13 cellular contexts compared by ENCODE assay signal in genomic region chr11:47236482-47236881, GRCh38. TPM values are rescaled to one million over a fixed set of nuclear protein-coding genes. Genes with fewer than 3 reads are reported as not detected.
DNase-seq lines count a peak whose midpoint lies in the region; ATAC-seq, FAIRE-seq and TF ChIP-seq lines count a peak whose summit lies in the region.
"Had no signal": no experiment of that assay in that cellular context is flagged by ENCODE, and none has a peak within 500 bp of the region (broad histone marks: within the 10 kb centered on the region; RNA-seq: fewer than 3 reads in every experiment).

No MANE protein-coding gene starts in this region.

- no peak for TF ChIP-seq RAD21 in A549 (conservative IDR thresholded peaks at IDR 0.05 in 1 of 2, IDR thresholded peaks at IDR 0.05 in 1 of 2)

- no peaks in the 10 kb centered on the region for H3K27me3 Mint-ChIP-seq in effector memory CD8-positive, alpha-beta T cell

- POLR2A ChIA-PET in A549 (lab: Yijun Ruan, JAX): interaction anchor here (0.9 to 3.4 kb wide), 3 partner anchors 10 to 22 kb away, joined by 3 to 34 read pairs (median 6); partner anchors contain the start of genes ACP2 and DDB2

- H3K4me3 ChIP-seq in A549 (no peak overlapping the region), kidney (ENCODE audit: low read length in 2 of 2) (no peak overlapping the region), upper lobe of left lung (no peak overlapping the region)
- H3K4me3 ChIP-seq: coronary artery had no signal

- peaks cover 48% of the 10 kb centered on the region for H3K4me1 ChIP-seq in A549
- no peaks in the 10 kb centered on the region for H3K4me1 ChIP-seq in kidney (ENCODE audit: control insufficient read depth in 1 of 2, insufficient read depth in 1 of 2, low read depth in 1 of 2, low read length in 2 of 2)
- H3K4me1 ChIP-seq in upper lobe of left lung: peaks cover 0 to 5% (median 0%) of the 10 kb centered on the region in 4 donors

- H3K27me3 ChIP-seq in upper lobe of left lung: no peaks in the 10 kb centered on the region

- H3K27ac Mint-ChIP-seq in effector memory CD8-positive, alpha-beta T cell: peak overlapping the region; percentile 75 to 88

- H3K9ac ChIP-seq in kidney (ENCODE audit: low read length in 2 of 2): no peak overlapping the region

- TF ChIP-seq POLR2A in A549 (IDR thresholded peaks at IDR 0.05; ENCODE audit: low read length) (no peak), upper lobe of left lung (IDR thresholded peaks at IDR 0.05) (no peak)

- H3K4me1 Mint-ChIP-seq in effector memory CD8-positive, alpha-beta T cell (ENCODE audit: low read depth in 2 of 2): peaks cover 7 to 8% of the 10 kb centered on the region in 2 donors

- intact Hi-C loops in kidney (cut with DNase I): no loop called here

- FAIRE-seq in A549 (lab: Jason Lieb, UNC): no peak
- no peak for FAIRE-seq in kidney (lab: Jason Lieb, UNC)

- peaks cover 45% of the 10 kb centered on the region for H3K36me3 Mint-ChIP-seq in effector memory CD8-positive, alpha-beta T cell (ENCODE audit: insufficient read depth)

- no peak overlapping the region for H3K4me3 Mint-ChIP-seq in effector memory CD8-positive, alpha-beta T cell

- H3K36me3 ChIP-seq in kidney (ENCODE audit: control insufficient read depth in 1 of 2, insufficient read depth in 2 of 2, low read length in 2 of 2) (peaks cover 9 to 18% of the 10 kb centered on the region in 2 donors), upper lobe of left lung (peaks cover 18 to 45% (median 31%) of the 10 kb centered on the region in 4 donors)

- ATAC-seq in A549 (no peak), HG02571 (IDR thresholded peaks at IDR 0.05; ENCODE audit: unreplicated experiment) (no peak), upper lobe of left lung (ENCODE audit: low FRiP score in 2 of 2) (no peak)
- no peak for ATAC-seq in effector memory CD8-positive, alpha-beta T cell (replicated peaks)

- CTCF ChIA-PET in A549 (lab: Yijun Ruan, JAX): interaction anchor here (1.0 to 8.8 kb wide), 7 partner anchors 7 to 118 kb away, joined by 3 to 101 read pairs (median 47); partner anchors contain the start of genes ARFGAP2, DDB2 and NR1H3

- TF ChIP-seq EP300 in A549 (IDR thresholded peaks at IDR 0.05) (no peak), upper lobe of left lung (IDR thresholded peaks at IDR 0.05) (no peak)

- DNase-seq in A549 (ENCODE audit: low read depth in 1 of 2, low spot score in 1 of 2) (no peak), DMS53 treated with DMSO at 0.1 percent for 48 hours (lab: John Stamatoyannopoulos, UW; ENCODE audit: unreplicated experiment) (peak; percentile 29), SHP77 treated with DMSO at 0.1 percent for 48 hours (lab: John Stamatoyannopoulos, UW) (peak; percentile 39), kidney (no peak), upper lobe of left lung (no peak), ecto neural progenitor cell (ENCODE audit: low spot score) (no peak)
- DNase-seq in effector memory CD8-positive, alpha-beta T cell: no peak
- DNase-seq: activated CD8-positive, alpha-beta memory T cell treated with anti-CD3 and anti-CD28 coated beads, Interleukin-2, amount 50 U/mL, for 4 hours; COR-L47; hypothalamus; NCI-H1930 had no signal

- WGBS in A549 (ENCODE audit: missing lambda C conversion rate): 56% methylated on average over 5 of the region's 5 CpGs
- 80 to 86% methylated on average over 5 of the region's 5 CpGs for WGBS in upper lobe of left lung, 2 donors

- no peaks in the 10 kb centered on the region for H3K9me3 Mint-ChIP-seq in effector memory CD8-positive, alpha-beta T cell

- H3K27ac ChIP-seq in A549 (peak overlapping the region; percentile 79 to 89), kidney (ENCODE audit: low read depth in 2 of 2, low read length in 2 of 2) (no peak overlapping the region), upper lobe of left lung (no peak overlapping the region)
- H3K27ac ChIP-seq: coronary artery had no signal

- TF ChIP-seq CTCF in A549 (IDR thresholded peaks at IDR 0.05) (no peak), kidney (IDR thresholded peaks at IDR 0.05; ENCODE audit: borderline replicate concordance, extremely low read depth, insufficient read depth) (no peak), upper lobe of left lung (IDR thresholded peaks at IDR 0.05) (no peak)

- peak overlapping the region; percentile 79 for H3K4me2 ChIP-seq in A549

- H3K9me3 ChIP-seq in A549: no peaks in the 10 kb centered on the region
- no peaks in the 10 kb centered on the region for H3K9me3 ChIP-seq in kidney (ENCODE audit: control insufficient read depth in 1 of 2, low read length in 2 of 2)
- no peaks in the 10 kb centered on the region for H3K9me3 ChIP-seq in upper lobe of left lung

TF ChIP-seq in A549, 52 proteins besides CTCF, POLR2A, EP300 and RAD21:
- TF ChIP-seq RCOR1 (IDR thresholded peaks at IDR 0.05; ENCODE audit: low read depth, low read length) (no peak), BHLHE40 (IDR thresholded peaks at IDR 0.05; ENCODE audit: low read depth, low read length) (no peak), ESRRA (IDR thresholded peaks at IDR 0.05; ENCODE audit: borderline replicate concordance, low read length) (no peak), JUN (IDR thresholded peaks at IDR 0.05) (0 out of 5 replicates have a peak, but pooled peaks of 1 of the 2 experiments have one; percentile 11)

RNA-seq across cellular contexts. Expression of gene ACP2, which starts 12.1 kb away (rescaled TPM):
- 13.6 and 17.7 TPM in 2 replicates for polyA plus RNA-seq in A549 (2011; rRNA removed)
- 13.2 and 16.7 TPM in 2 replicates for polyA plus RNA-seq in A549 (2012; cell fraction: cytosol; rRNA removed)
- polyA plus RNA-seq in A549 (2012; cell fraction: nucleus; rRNA removed): 41.3 and 54.2 TPM in 2 replicates
- 17.5 to 19.8 TPM (median 19.7 TPM) in 3 replicates for polyA plus RNA-seq in A549 (2017; fragmentation: RNase III; extraction: RNeasy Plus Mini Kit Qiagen cat#74134 plus additional on column Dnase treatment)
- 31.5 and 32.3 TPM in 2 replicates for polyA minus RNA-seq in A549 (2011; rRNA and poly(A)+ RNA removed)
- 45.1 TPM for total RNA-seq in kidney
- 72.7 TPM for polyA plus RNA-seq in kidney (ENCODE audit: insufficient read depth, low read depth, low replicate concordance)
- total RNA-seq in upper lobe of left lung: 10 to 100 TPM; 37.0 to 78.6 (median 46.5) TPM

RNA-seq across cellular contexts. Expression of gene NR1H3, which starts 21.3 kb away (rescaled TPM):
- 18.7 and 28.6 TPM in 2 replicates for polyA plus RNA-seq in A549 (2011; rRNA removed)
- 22.5 and 24.9 TPM in 2 replicates for polyA plus RNA-seq in A549 (2012; cell fraction: cytosol; rRNA removed)
- polyA plus RNA-seq in A549 (2012; cell fraction: nucleus; rRNA removed): 34.0 and 37.3 TPM in 2 replicates
- 10.6 to 18.4 TPM (median 14.5 TPM) in 3 replicates for polyA plus RNA-seq in A549 (2017; fragmentation: RNase III; extraction: RNeasy Plus Mini Kit Qiagen cat#74134 plus additional on column Dnase treatment)
- 36.7 and 43.1 TPM in 2 replicates for polyA minus RNA-seq in A549 (2011; rRNA and poly(A)+ RNA removed)
- 27.9 TPM for total RNA-seq in kidney
- polyA plus RNA-seq in kidney (ENCODE audit: insufficient read depth, low read depth, low replicate concordance): 73.8 TPM
- total RNA-seq in upper lobe of left lung: 100 to 1,000 TPM in 2 of 6 donors, 10 to 100 TPM in 4; 37.3 to 367 (median 49.2) TPM

RNA-seq across cellular contexts. Expression of gene DDB2, which starts 21.7 kb away (rescaled TPM):
- 96.2 and 103 TPM in 2 replicates for polyA plus RNA-seq in A549 (2011; rRNA removed)
- 72.0 and 73.6 TPM in 2 replicates for polyA plus RNA-seq in A549 (2012; cell fraction: cytosol; rRNA removed)
- polyA plus RNA-seq in A549 (2012; cell fraction: nucleus; rRNA removed): 108 and 145 TPM in 2 replicates
- 95.4 to 106 TPM (median 96.9 TPM) in 3 replicates for polyA plus RNA-seq in A549 (2017; fragmentation: RNase III; extraction: RNeasy Plus Mini Kit Qiagen cat#74134 plus additional on column Dnase treatment)
- 71.0 and 73.0 TPM in 2 replicates for polyA minus RNA-seq in A549 (2011; rRNA and poly(A)+ RNA removed)
- total RNA-seq in kidney: 29.0 TPM
- polyA plus RNA-seq in kidney (ENCODE audit: insufficient read depth, low read depth, low replicate concordance): 14.9 TPM
- 100 to 1,000 TPM in 1 of 6 donors, 10 to 100 TPM in 5; 18.2 to 107 (median 47.1) TPM for total RNA-seq in upper lobe of left lung

RNA-seq across cellular contexts. Expression of gene MADD, which starts 33.5 kb away (rescaled TPM):
- polyA plus RNA-seq in A549 (2011; rRNA removed): 16.7 and 46.2 TPM in 2 replicates
- 17.1 and 17.4 TPM in 2 replicates for polyA plus RNA-seq in A549 (2012; cell fraction: cytosol; rRNA removed)
- polyA plus RNA-seq in A549 (2012; cell fraction: nucleus; rRNA removed): 51.1 and 76.1 TPM in 2 replicates
- 22.4 to 25.2 TPM (median 24.0 TPM) in 3 replicates for polyA plus RNA-seq in A549 (2017; fragmentation: RNase III; extraction: RNeasy Plus Mini Kit Qiagen cat#74134 plus additional on column Dnase treatment)
- polyA minus RNA-seq in A549 (2011; rRNA and poly(A)+ RNA removed): 62.9 and 69.4 TPM in 2 replicates
- total RNA-seq in kidney: 39.2 TPM
- polyA plus RNA-seq in kidney (ENCODE audit: insufficient read depth, low read depth, low replicate concordance): 19.0 TPM
- total RNA-seq in upper lobe of left lung: 100 to 1,000 TPM in 1 of 6 donors, 10 to 100 TPM in 5; 39.6 to 129 (median 47.9) TPM

RNA-seq across cellular contexts. Expression of gene PACSIN3, which starts 50.2 kb away (rescaled TPM):
- 15.8 and 16.5 TPM in 2 replicates for polyA plus RNA-seq in A549 (2011; rRNA removed)
- 36.2 and 40.9 TPM in 2 replicates for polyA plus RNA-seq in A549 (2012; cell fraction: cytosol; rRNA removed)
- 35.4 and 35.9 TPM in 2 replicates for polyA plus RNA-seq in A549 (2012; cell fraction: nucleus; rRNA removed)
- 32.9 to 35.7 TPM (median 35.3 TPM) in 3 replicates for polyA plus RNA-seq in A549 (2017; fragmentation: RNase III; extraction: RNeasy Plus Mini Kit Qiagen cat#74134 plus additional on column Dnase treatment)
- polyA minus RNA-seq in A549 (2011; rRNA and poly(A)+ RNA removed): 12.0 and 17.2 TPM in 2 replicates
- 15.1 TPM for total RNA-seq in kidney
- polyA plus RNA-seq in kidney (ENCODE audit: insufficient read depth, low read depth, low replicate concordance): 28.5 TPM
- 10 to 100 TPM; 26.8 to 97.4 (median 52.8) TPM for total RNA-seq in upper lobe of left lung

Comparison
In these comparisons a context has a peak if more than half of its experiments do, and no peak if none do; other contexts are left out.
1. DNase-seq: peak in DMS53 treated with DMSO at 0.1 percent for 48 hours (single experiment) and SHP77 treated with DMSO at 0.1 percent for 48 hours (single experiment); none in A549 (0 of 2), effector memory CD8-positive, alpha-beta T cell (0 of 3), kidney (single experiment), upper lobe of left lung (0 of 2) and ecto neural progenitor cell (single experiment).
2. H3K27ac ChIP-seq: peak in A549 (2 of 2); none in kidney (0 of 2) and upper lobe of left lung (0 of 4).